ENCODE assay signal across 1 cellular context in the genomic region with DNA sequence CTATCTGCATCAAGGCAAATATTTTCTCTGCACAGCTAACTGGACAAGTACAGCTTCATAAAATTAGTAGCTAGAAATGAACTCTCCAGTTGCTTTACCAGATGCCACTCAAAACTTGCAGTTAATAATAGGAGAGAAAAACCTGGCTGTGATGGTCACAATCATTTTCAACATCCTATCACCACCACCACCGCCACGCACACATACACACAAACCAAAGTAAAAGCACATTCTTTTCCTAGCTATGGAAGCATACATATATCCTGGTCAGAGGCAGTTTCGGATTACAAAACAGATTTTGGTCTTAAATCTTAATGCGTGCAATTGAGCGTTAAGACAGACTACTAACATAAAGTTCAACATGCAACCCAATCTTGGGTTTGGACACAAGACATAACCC.
TF ChIP-seq lines count a peak whose summit lies in the region.

No MANE protein-coding gene starts in this region.

TF ChIP-seq in GM23338, 12 proteins besides CTCF, POLR2A, EP300 and RAD21 (continued from another document):
- TF ChIP-seq, protein P1, sequence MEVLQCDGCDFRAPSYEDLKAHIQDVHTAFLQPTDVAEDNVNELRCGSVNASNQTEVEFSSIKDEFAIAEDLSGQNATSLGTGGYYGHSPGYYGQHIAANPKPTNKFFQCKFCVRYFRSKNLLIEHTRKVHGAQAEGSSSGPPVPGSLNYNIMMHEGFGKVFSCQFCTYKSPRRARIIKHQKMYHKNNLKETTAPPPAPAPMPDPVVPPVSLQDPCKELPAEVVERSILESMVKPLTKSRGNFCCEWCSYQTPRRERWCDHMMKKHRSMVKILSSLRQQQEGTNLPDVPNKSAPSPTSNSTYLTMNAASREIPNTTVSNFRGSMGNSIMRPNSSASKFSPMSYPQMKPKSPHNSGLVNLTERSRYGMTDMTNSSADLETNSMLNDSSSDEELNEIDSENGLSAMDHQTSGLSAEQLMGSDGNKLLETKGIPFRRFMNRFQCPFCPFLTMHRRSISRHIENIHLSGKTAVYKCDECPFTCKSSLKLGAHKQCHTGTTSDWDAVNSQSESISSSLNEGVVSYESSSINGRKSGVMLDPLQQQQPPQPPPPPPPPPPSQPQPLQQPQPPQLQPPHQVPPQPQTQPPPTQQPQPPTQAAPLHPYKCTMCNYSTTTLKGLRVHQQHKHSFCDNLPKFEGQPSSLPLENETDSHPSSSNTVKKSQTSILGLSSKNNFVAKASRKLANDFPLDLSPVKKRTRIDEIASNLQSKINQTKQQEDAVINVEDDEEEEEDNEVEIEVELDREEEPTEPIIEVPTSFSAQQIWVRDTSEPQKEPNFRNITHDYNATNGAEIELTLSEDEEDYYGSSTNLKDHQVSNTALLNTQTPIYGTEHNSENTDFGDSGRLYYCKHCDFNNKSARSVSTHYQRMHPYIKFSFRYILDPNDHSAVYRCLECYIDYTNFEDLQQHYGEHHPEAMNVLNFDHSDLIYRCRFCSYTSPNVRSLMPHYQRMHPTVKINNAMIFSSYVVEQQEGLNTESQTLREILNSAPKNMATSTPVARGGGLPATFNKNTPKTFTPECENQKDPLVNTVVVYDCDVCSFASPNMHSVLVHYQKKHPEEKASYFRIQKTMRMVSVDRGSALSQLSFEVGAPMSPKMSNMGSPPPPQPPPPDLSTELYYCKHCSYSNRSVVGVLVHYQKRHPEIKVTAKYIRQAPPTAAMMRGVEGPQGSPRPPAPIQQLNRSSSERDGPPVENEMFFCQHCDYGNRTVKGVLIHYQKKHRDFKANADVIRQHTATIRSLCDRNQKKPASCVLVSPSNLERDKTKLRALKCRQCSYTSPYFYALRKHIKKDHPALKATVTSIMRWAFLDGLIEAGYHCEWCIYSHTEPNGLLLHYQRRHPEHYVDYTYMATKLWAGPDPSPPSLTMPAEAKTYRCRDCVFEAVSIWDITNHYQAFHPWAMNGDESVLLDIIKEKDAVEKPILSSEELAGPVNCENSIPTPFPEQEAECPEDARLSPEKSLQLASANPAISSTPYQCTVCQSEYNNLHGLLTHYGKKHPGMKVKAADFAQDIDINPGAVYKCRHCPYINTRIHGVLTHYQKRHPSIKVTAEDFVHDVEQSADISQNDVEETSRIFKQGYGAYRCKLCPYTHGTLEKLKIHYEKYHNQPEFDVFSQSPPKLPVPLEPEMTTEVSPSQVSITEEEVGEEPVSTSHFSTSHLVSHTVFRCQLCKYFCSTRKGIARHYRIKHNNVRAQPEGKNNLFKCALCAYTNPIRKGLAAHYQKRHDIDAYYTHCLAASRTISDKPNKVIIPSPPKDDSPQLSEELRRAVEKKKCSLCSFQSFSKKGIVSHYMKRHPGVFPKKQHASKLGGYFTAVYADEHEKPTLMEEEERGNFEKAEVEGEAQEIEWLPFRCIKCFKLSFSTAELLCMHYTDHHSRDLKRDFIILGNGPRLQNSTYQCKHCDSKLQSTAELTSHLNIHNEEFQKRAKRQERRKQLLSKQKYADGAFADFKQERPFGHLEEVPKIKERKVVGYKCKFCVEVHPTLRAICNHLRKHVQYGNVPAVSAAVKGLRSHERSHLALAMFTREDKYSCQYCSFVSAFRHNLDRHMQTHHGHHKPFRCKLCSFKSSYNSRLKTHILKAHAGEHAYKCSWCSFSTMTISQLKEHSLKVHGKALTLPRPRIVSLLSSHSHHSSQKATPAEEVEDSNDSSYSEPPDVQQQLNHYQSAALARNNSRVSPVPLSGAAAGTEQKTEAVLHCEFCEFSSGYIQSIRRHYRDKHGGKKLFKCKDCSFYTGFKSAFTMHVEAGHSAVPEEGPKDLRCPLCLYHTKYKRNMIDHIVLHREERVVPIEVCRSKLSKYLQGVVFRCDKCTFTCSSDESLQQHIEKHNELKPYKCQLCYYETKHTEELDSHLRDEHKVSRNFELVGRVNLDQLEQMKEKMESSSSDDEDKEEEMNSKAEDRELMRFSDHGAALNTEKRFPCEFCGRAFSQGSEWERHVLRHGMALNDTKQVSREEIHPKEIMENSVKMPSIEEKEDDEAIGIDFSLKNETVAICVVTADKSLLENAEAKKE (CRISPR knock-in tag; IDR thresholded peaks at IDR 0.05), result no peak
